22 cellular contexts compared by ENCODE assay signal in the genomic region with DNA sequence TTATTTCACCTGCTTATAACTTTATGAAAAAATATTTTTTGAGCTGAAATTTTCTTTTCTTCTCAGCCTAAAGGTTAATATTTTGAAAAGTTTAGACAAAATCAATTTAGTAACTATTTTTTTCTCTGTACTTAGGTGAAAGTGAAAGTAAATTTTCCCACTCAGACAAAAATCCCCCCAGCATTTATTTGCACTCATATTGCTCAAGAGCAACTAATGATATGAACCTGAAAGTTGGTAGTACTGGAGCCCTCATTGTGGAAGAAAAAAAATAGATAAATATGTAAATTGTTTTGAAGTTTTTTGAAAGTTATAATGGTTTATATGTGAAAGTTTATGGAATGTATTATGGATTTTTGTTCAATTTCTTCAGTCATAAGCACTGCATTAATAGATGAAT.
"Had no signal": no experiment of that assay in that cellular context is flagged by ENCODE, and none has a peak within 500 bp of the region (broad histone marks: within the 10 kb centered on the region; RNA-seq: fewer than 3 reads in every experiment).

No MANE protein-coding gene starts in this region.

- H3K4me3 ChIP-seq: adrenal gland, ascending aorta, testis, uterus had no signal

- ATAC-seq: activated CD8-positive, alpha-beta T cell treated with anti-CD3 and anti-CD28 coated beads, Interleukin-2, amount 10 ng/mL, durations not matched to agents 7 days and 5 days; activated naive CD4-positive, alpha-beta T cell treated with anti-CD3 and anti-CD28 coated beads, Interleukin-2, amount 50 U/mL, for 72 hours; foreskin keratinocyte; sciatic nerve; stimulated activated naive B cell treated with anti-CD40 and anti-IgM and Interleukin-4, amounts not matched to agents 10 μg/mL and 1 μg/mL and 100 μg/mL, for 72 hours had no signal

- H3K27ac ChIP-seq: adrenal gland, ascending aorta, brain microvascular endothelial cell, foreskin keratinocyte, testis, uterus had no signal

- H3K4me1 ChIP-seq: adrenal gland, ascending aorta, foreskin keratinocyte, testis, uterus had no signal

- H3K27me3 ChIP-seq: adrenal gland, ascending aorta, brain microvascular endothelial cell, foreskin keratinocyte, testis, uterus had no signal

- H3K9me3 ChIP-seq: adrenal gland, ascending aorta, testis, uterus had no signal

- H3K36me3 ChIP-seq: adrenal gland, ascending aorta, brain microvascular endothelial cell, uterus had no signal

- DNase-seq: activated CD4-positive, alpha-beta T cell treated with anti-CD3 and anti-CD28 coated beads for 1 hour; activated CD4-positive, alpha-beta T cell treated with anti-CD3 and anti-CD28 coated beads, Interleukin-2, amount 50 U/mL, for 1 hour; activated CD8-positive, alpha-beta T cell treated with anti-CD3 and anti-CD28 coated beads, Interleukin-2, amount 10 ng/mL, durations not matched to agents 7 days and 5 days; activated gamma-delta T cell treated with Interleukin-2 at 50 U/mL for 16 hours; adrenal gland; brain microvascular endothelial cell; caudate nucleus; effector memory CD4-positive, alpha-beta T cell; foreskin keratinocyte; hippocampal formation; nephron progenitor cell; nucleus accumbens; small intestine; stimulated activated CD4-positive, alpha-beta T cell treated with anti-CD3 and anti-CD28 coated beads, Interleukin-15, amount 100 ng/mL, for 24 hours; stimulated activated CD8-positive, alpha-beta memory T cell treated with anti-CD3 and anti-CD28 coated beads, Interleukin-4, amount 100 ng/mL, for 48 hours; stimulated activated naive B cell treated with anti-CD40 and anti-IgM and Interleukin-4, amounts not matched to agents 10 μg/mL and 1 μg/mL and 100 μg/mL, for 72 hours; testis; trophoblast cell; uterus had no signal
